8 cellular contexts compared by ENCODE assay signal in the genomic region with DNA sequence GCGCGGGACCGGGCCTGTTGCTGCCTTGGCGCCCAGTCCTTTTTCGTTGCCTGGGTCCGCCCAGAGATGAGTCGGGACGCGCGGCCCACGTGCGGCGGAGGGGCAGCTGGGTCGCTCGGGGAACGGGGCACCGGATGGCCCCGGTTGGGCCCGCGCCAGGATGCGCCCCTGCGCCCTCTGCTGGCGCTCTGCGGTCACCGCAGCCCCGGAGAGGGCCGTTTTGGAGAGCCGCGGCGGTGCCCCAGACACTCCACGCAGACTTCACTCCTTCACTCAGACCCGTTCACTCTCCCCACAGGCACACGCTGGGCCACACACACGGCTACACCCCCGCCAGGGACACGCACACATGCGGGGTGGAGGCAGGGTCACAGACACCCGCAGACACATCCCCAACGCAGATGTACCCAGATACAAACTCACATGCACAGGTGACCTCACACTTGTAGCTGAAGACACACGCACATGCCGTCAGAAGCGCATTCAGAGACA. TPM values are rescaled to one million over a fixed set of nuclear protein-coding genes. Genes with fewer than 3 reads are reported as not detected.
A peak's percentile ranks its signal among the peaks of the same experiment; 100 is the strongest.
DNase-seq lines count a peak whose midpoint lies in the region; FAIRE-seq and TF ChIP-seq lines count a peak whose summit lies in the region.

No MANE protein-coding gene starts in this region.

- H2AFZ ChIP-seq in astrocyte (ENCODE audit: low read depth, low read length): no peak overlapping the region

- in situ Hi-C loops in GM13976 (cut with MboI; ENCODE audit: low sequenced_read_pairs, unreplicated experiment): loop anchor here (10.0 kb wide), 1 partner anchor 110 kb away; no protein-coding TSS in a partner anchor

- TF ChIP-seq CTCF in GM13976 (IDR thresholded peaks at IDR 0.05; ENCODE audit: borderline replicate concordance, control extremely low read depth, extremely low read depth, insufficient read depth, missing control alignments) (peak; percentile 88), astrocyte (IDR thresholded peaks at IDR 0.05; ENCODE audit: insufficient read depth, low read depth, low read length) (peak; percentile 59)

- no peaks in the 10 kb centered on the region for H3K9me3 ChIP-seq in astrocyte (ENCODE audit: insufficient read depth, low read depth, low read length)

- H3K36me3 Mint-ChIP-seq in astrocyte (ENCODE audit: low read depth, unreplicated experiment): peaks cover 18% of the 10 kb centered on the region

- H3K4me1 ChIP-seq in astrocyte (ENCODE audit: insufficient read depth, low read length): peaks cover 14% of the 10 kb centered on the region

- no peaks in the 10 kb centered on the region for H3K27me3 Mint-ChIP-seq in astrocyte (ENCODE audit: low read depth, unreplicated experiment)

- H3K9me3 Mint-ChIP-seq in astrocyte (ENCODE audit: unreplicated experiment): no peaks in the 10 kb centered on the region

- H3K79me2 ChIP-seq in astrocyte (ENCODE audit: insufficient read depth, low read length): peaks cover 6% of the 10 kb centered on the region

- no peak overlapping the region for H3K27ac Mint-ChIP-seq in astrocyte (ENCODE audit: unreplicated experiment)

- peak overlapping the region; percentile 28 for H3K4me3 ChIP-seq in astrocyte (ENCODE audit: insufficient read depth, low read depth, low read length)

- H3K27me3 ChIP-seq in astrocyte (ENCODE audit: insufficient read depth, low read length): no peaks in the 10 kb centered on the region

- H3K4me1 Mint-ChIP-seq in astrocyte (ENCODE audit: low read depth, unreplicated experiment): peaks cover 6% of the 10 kb centered on the region

- peak overlapping the region; percentile 79 for H3K4me2 ChIP-seq in astrocyte (ENCODE audit: low read length)

- H4K20me1 ChIP-seq in astrocyte (ENCODE audit: insufficient read depth, low read length): no peaks in the 10 kb centered on the region

- DNase-seq in GM13976 (ENCODE audit: low spot score) (peak; percentile 91), HTR-8/SVneo (ENCODE audit: insufficient read length, low spot score) (peak; percentile 86), T1000 (lab: John Stamatoyannopoulos, UW) (peak; percentile 50), astrocyte (ENCODE audit: low read depth) (no peak), iPS-NIHi7 (ENCODE audit: extremely low spot score) (peak; percentile 88), NCI-H446 treated with DMSO at 0.1 percent for 48 hours (lab: John Stamatoyannopoulos, UW) (no peak), HPDE6-E6E7 (ENCODE audit: extremely low spot score) (no peak)
- DNase-seq in stimulated activated CD4-positive, alpha-beta T cell treated with anti-CD3 and anti-CD28 coated beads, Interleukin-15, amount 100 ng/mL, for 24 hours: peak; percentile 83

- H3K4me3 Mint-ChIP-seq in astrocyte (ENCODE audit: unreplicated experiment): peak overlapping the region; percentile 67

- FAIRE-seq in HTR-8/SVneo (lab: Jason Lieb, UNC) (peak; percentile 91), astrocyte (lab: Jason Lieb, UNC) (no peak)

- H3K36me3 ChIP-seq in astrocyte (ENCODE audit: insufficient read depth, low read length): no peaks in the 10 kb centered on the region

- H3K27ac ChIP-seq in astrocyte (ENCODE audit: low read depth, low read length): no peak overlapping the region

- peak overlapping the region; percentile 67 for H3K9ac ChIP-seq in astrocyte (ENCODE audit: low read length)

RNA-seq across cellular contexts. Expression of a gene that starts 38.8 kb away (rescaled TPM):
- 33.4 and 33.7 TPM in 2 replicates for total RNA-seq in astrocyte

Comparison
In these comparisons a context has a peak if more than half of its experiments do, and no peak if none do; other contexts are left out.
1. DNase-seq: peak in GM13976 (single experiment), HTR-8/SVneo (single experiment), T1000 (single experiment), iPS-NIHi7 (single experiment) and stimulated activated CD4-positive, alpha-beta T cell treated with anti-CD3 and anti-CD28 coated beads, Interleukin-15, amount 100 ng/mL, for 24 hours (single experiment); none in astrocyte (single experiment), NCI-H446 treated with DMSO at 0.1 percent for 48 hours (single experiment) and HPDE6-E6E7 (single experiment).